In the genomic region with DNA sequence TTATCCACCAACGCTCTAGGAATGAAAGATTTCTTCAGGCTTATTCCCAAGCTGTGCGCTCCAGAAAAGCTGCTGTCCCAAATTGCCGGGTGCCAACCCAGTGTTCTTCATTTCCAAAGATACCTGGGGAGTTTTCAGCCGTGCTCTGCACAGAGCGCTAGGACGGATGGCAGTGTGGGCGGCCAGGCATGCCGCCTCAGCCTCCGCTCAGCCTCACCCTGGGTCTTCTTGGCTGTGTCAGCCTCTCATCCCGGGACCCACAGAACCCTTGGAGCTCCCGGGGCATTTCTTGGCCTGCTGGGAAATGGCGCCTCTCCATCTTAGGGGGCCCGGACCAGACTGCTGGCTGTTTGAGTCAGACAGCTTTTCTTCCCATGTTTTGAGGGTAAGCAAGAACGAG, we compare ENCODE assay signal across 17 cellular contexts.
"Had no signal": no experiment of that assay in that cellular context is flagged by ENCODE, and none has a peak within 500 bp of the region (broad histone marks: within the 10 kb centered on the region; RNA-seq: fewer than 3 reads in every experiment).

No MANE protein-coding gene starts in this region.

- DNase-seq: cortex of kidney; dorsolateral prefrontal cortex; effector CD8-positive, alpha-beta T cell; heart right ventricle; hypothalamus; kidney glomerular epithelial cell; mammary epithelial cell; naive thymus-derived CD4-positive, alpha-beta T cell; nucleus accumbens; small intestine; stimulated activated CD4-positive, alpha-beta T cell treated with anti-CD3 and anti-CD28 coated beads, Interleukin-12 subunit alpha, Interleukin-12 subunit beta, amount 100 ng/mL, for 4 hours; stimulated activated naive CD4-positive, alpha-beta T cell; stomach; substantia nigra; transverse colon had no signal

- H3K4me1 ChIP-seq: parathyroid adenoma had no signal

- H3K27me3 ChIP-seq: dorsolateral prefrontal cortex, heart right ventricle, stomach, transverse colon had no signal

- H3K36me3 ChIP-seq: heart right ventricle, stomach, thoracic aorta, transverse colon had no signal

- H2AFZ ChIP-seq: parathyroid adenoma had no signal

- H3K27ac ChIP-seq: dorsolateral prefrontal cortex, heart right ventricle, parathyroid adenoma, stomach, thoracic aorta, transverse colon had no signal

- H3K9me3 ChIP-seq: heart right ventricle, stomach, thoracic aorta, transverse colon had no signal

- H3K4me3 ChIP-seq: dorsolateral prefrontal cortex, heart right ventricle, stomach, thoracic aorta, transverse colon had no signal

- H3K9ac ChIP-seq: parathyroid adenoma had no signal

- H3K79me2 ChIP-seq: parathyroid adenoma had no signal

- ATAC-seq: heart right ventricle; naive thymus-derived CD4-positive, alpha-beta T cell had no signal
